1 cellular context compared by ENCODE assay signal in genomic region chr22:46652930-46653331, GRCh38.
TF ChIP-seq lines count a peak whose summit lies in the region.

No MANE protein-coding gene starts in this region.

TF ChIP-seq in HepG2, 621 proteins besides CTCF, POLR2A, EP300 and RAD21 (continued from another document and continues in another):
- TF ChIP-seq ZSCAN25 (CRISPR knock-in tag; IDR thresholded peaks at IDR 0.05) (no peak), DBP (CRISPR knock-in tag; IDR thresholded peaks at IDR 0.05; ENCODE audit: not compliant biosample characterization) (no peak), ZNF737 (CRISPR knock-in tag; IDR thresholded peaks at IDR 0.05; ENCODE audit: borderline replicate concordance) (no peak), ZHX2 (IDR thresholded peaks at IDR 0.05; ENCODE audit: low read depth) (no peak), ZHX2 (CRISPR knock-in tag; IDR thresholded peaks at IDR 0.05; ENCODE audit: borderline replicate concordance) (no peak), AGO2 (optimal IDR thresholded peaks at IDR 0.05; ENCODE audit: low read depth, low read length) (no peak), ZNF7 (CRISPR knock-in tag; IDR thresholded peaks at IDR 0.05) (no peak), ZNF724P (CRISPR knock-in tag; IDR thresholded peaks at IDR 0.05; ENCODE audit: borderline replicate concordance) (no peak), ZNF3 (CRISPR knock-in tag; IDR thresholded peaks at IDR 0.05) (no peak), HHEX (CRISPR knock-in tag; IDR thresholded peaks at IDR 0.05) (no peak), FOXP4 (CRISPR knock-in tag; IDR thresholded peaks at IDR 0.05) (no peak), MYNN (CRISPR knock-in tag; IDR thresholded peaks at IDR 0.05; ENCODE audit: low read depth) (no peak), TBX3 (IDR thresholded peaks at IDR 0.05; ENCODE audit: borderline replicate concordance) (no peak), ZNF280B (CRISPR knock-in tag; IDR thresholded peaks at IDR 0.05; ENCODE audit: borderline replicate concordance) (0 out of 2 replicates have a peak, but pooled peaks have one; percentile 7), NPAS2 (CRISPR knock-in tag; IDR thresholded peaks at IDR 0.05; ENCODE audit: borderline replicate concordance) (no peak), FIP1L1 (IDR thresholded peaks at IDR 0.05; ENCODE audit: borderline replicate concordance, insufficient read depth, low read depth, low read length) (no peak), ZNF354B (CRISPR knock-in tag; IDR thresholded peaks at IDR 0.05) (no peak), SP140L (CRISPR knock-in tag; IDR thresholded peaks at IDR 0.05; ENCODE audit: borderline replicate concordance) (no peak), MLX (CRISPR knock-in tag; IDR thresholded peaks at IDR 0.05) (no peak), KDM6A (CRISPR knock-in tag; IDR thresholded peaks at IDR 0.05; ENCODE audit: low read depth) (no peak), ZNF619 (CRISPR knock-in tag; IDR thresholded peaks at IDR 0.05) (no peak; the same call in 1 of the 2 replicates), RCOR2 (CRISPR knock-in tag; IDR thresholded peaks at IDR 0.05) (no peak), NR2C2 (CRISPR knock-in tag; IDR thresholded peaks at IDR 0.05; ENCODE audit: borderline replicate concordance) (no peak), CBFB (CRISPR knock-in tag; IDR thresholded peaks at IDR 0.05) (no peak), NR2F6 (IDR thresholded peaks at IDR 0.05) (no peak), NR2F6 (CRISPR knock-in tag; IDR thresholded peaks at IDR 0.05) (peak; percentile 21; the same call in 1 of the 2 replicates), BCL3 (CRISPR knock-in tag; IDR thresholded peaks at IDR 0.05) (0 out of 2 replicates have a peak, but pooled peaks have one; percentile 45), AKAP8 (CRISPR knock-in tag; IDR thresholded peaks at IDR 0.05) (no peak), RARG (CRISPR knock-in tag; IDR thresholded peaks at IDR 0.05; ENCODE audit: low read depth) (no peak), BCLAF1 (IDR thresholded peaks at IDR 0.05) (no peak), GTF3A (CRISPR knock-in tag; conservative IDR thresholded peaks at IDR 0.05) (no peak), TEAD2 (CRISPR knock-in tag; IDR thresholded peaks at IDR 0.05) (no peak), SMYD3 (CRISPR knock-in tag; IDR thresholded peaks at IDR 0.05) (no peak)
- TF ChIP-seq, protein P1, sequence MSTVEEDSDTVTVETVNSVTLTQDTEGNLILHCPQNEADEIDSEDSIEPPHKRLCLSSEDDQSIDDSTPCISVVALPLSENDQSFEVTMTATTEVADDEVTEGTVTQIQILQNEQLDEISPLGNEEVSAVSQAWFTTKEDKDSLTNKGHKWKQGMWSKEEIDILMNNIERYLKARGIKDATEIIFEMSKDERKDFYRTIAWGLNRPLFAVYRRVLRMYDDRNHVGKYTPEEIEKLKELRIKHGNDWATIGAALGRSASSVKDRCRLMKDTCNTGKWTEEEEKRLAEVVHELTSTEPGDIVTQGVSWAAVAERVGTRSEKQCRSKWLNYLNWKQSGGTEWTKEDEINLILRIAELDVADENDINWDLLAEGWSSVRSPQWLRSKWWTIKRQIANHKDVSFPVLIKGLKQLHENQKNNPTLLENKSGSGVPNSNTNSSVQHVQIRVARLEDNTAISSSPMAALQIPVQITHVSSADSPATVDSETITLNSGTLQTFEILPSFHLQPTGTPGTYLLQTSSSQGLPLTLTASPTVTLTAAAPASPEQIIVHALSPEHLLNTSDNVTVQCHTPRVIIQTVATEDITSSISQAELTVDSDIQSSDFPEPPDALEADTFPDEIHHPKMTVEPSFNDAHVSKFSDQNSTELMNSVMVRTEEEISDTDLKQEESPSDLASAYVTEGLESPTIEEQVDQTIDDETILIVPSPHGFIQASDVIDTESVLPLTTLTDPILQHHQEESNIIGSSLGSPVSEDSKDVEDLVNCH (CRISPR knock-in tag; IDR thresholded peaks at IDR 0.05): no peak
- TF ChIP-seq, protein P2, sequence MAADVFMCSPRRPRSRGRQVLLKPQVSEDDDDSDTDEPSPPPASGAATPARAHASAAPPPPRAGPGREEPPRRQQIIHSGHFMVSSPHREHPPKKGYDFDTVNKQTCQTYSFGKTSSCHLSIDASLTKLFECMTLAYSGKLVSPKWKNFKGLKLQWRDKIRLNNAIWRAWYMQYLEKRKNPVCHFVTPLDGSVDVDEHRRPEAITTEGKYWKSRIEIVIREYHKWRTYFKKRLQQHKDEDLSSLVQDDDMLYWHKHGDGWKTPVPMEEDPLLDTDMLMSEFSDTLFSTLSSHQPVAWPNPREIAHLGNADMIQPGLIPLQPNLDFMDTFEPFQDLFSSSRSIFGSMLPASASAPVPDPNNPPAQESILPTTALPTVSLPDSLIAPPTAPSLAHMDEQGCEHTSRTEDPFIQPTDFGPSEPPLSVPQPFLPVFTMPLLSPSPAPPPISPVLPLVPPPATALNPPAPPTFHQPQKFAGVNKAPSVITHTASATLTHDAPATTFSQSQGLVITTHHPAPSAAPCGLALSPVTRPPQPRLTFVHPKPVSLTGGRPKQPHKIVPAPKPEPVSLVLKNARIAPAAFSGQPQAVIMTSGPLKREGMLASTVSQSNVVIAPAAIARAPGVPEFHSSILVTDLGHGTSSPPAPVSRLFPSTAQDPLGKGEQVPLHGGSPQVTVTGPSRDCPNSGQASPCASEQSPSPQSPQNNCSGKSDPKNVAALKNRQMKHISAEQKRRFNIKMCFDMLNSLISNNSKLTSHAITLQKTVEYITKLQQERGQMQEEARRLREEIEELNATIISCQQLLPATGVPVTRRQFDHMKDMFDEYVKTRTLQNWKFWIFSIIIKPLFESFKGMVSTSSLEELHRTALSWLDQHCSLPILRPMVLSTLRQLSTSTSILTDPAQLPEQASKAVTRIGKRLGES (CRISPR knock-in tag; IDR thresholded peaks at IDR 0.05; ENCODE audit: borderline replicate concordance): no peak
- TF ChIP-seq, protein P3, sequence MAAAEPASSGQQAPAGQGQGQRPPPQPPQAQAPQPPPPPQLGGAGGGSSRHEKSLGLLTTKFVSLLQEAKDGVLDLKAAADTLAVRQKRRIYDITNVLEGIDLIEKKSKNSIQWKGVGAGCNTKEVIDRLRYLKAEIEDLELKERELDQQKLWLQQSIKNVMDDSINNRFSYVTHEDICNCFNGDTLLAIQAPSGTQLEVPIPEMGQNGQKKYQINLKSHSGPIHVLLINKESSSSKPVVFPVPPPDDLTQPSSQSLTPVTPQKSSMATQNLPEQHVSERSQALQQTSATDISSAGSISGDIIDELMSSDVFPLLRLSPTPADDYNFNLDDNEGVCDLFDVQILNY (CRISPR knock-in tag; conservative IDR thresholded peaks at IDR 0.05): no peak
- TF ChIP-seq, protein P4, sequence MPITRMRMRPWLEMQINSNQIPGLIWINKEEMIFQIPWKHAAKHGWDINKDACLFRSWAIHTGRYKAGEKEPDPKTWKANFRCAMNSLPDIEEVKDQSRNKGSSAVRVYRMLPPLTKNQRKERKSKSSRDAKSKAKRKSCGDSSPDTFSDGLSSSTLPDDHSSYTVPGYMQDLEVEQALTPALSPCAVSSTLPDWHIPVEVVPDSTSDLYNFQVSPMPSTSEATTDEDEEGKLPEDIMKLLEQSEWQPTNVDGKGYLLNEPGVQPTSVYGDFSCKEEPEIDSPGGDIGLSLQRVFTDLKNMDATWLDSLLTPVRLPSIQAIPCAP (CRISPR knock-in tag; IDR thresholded peaks at IDR 0.05; ENCODE audit: low read depth): no peak
